ENCODE assay signal across 1 cellular context in the genomic region with DNA sequence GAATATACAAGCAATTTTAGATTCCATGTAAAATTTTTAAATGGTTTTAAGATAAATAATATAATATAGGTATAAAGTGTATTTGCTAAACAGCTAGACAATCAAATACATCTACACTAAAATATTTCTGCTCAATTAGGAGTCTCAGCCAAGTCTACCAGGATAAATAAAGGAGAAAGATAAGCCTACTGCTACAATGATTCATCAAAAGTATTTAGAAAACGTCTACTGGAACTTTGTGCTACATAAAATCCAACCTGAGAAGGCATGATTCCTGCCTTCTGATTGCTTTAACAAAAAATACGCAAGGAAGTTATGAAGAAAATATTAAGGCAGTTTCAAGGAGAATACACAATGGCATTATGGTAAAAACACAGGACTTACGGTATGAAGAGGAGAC.
TF ChIP-seq lines count a peak whose summit lies in the region.

No MANE protein-coding gene starts in this region.

TF ChIP-seq in A549, 52 proteins besides CTCF, POLR2A, EP300 and RAD21 (continued from another document):
- TF ChIP-seq, protein P1, sequence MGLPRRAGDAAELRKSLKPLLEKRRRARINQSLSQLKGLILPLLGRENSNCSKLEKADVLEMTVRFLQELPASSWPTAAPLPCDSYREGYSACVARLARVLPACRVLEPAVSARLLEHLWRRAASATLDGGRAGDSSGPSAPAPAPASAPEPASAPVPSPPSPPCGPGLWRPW (IDR thresholded peaks at IDR 0.05) = no peak
- TF ChIP-seq TFCP2L1 (CRISPR knock-in tag; IDR thresholded peaks at IDR 0.05) (no peak), JUN (IDR thresholded peaks at IDR 0.05) (no peak)
